Comparison of ENCODE assay signal across 8 cellular contexts in genomic region chr12:48182659-48183058, GRCh38. TPM values are rescaled to one million over a fixed set of nuclear protein-coding genes. Genes with fewer than 3 reads are reported as not detected.
DNase-seq lines count a peak whose midpoint lies in the region; ATAC-seq, FAIRE-seq and TF ChIP-seq lines count a peak whose summit lies in the region.

No MANE protein-coding gene starts in this region.

- TF ChIP-seq POLR2A in GM12878 (IDR thresholded peaks at IDR 0.05; ENCODE audit: low read depth, low read length): no peak

- POLR2A ChIA-PET in GM12878 (lab: Charles Lee): interaction anchor here (0.8 to 0.9 kb wide), 2 partner anchors 15 to 25 kb away, joined by 4 read pairs; partner anchors contain the start of gene ASB8

- H3K4me3 ChIP-seq in right atrium auricular region: peak overlapping the region; percentile 42 to 67
- peak overlapping the region; percentile 83 for H3K4me3 ChIP-seq in GM12878
- peak overlapping the region; percentile 56 for H3K4me3 ChIP-seq in mesodermal cell (ENCODE audit: extremely low read depth, insufficient read depth, low read length, poor library complexity, severe bottlenecking)
- peak overlapping the region; percentile 47 to 70 for H3K4me3 ChIP-seq in aorta (ENCODE audit: low read length in 2 of 2)
- no peak overlapping the region for H3K4me3 ChIP-seq in mucosa of descending colon

- peak overlapping the region; percentile 38 to 64 for H3K27ac ChIP-seq in right atrium auricular region
- H3K27ac ChIP-seq in GM12878 (ENCODE audit: control insufficient read depth, insufficient read depth): no peak overlapping the region
- peak overlapping the region; percentile 69 for H3K27ac ChIP-seq in mesodermal cell (ENCODE audit: low read depth, low read length, severe bottlenecking)
- no peak overlapping the region for H3K27ac ChIP-seq in aorta (ENCODE audit: low read depth in 1 of 2, low read length in 2 of 2)

- no peak for TF ChIP-seq RAD21 in GM12878 (IDR thresholded peaks at IDR 0.05; ENCODE audit: insufficient read depth, low read depth, low read length)

- H3K9ac ChIP-seq in GM12878 (ENCODE audit: control insufficient read depth, insufficient read depth, low read length): no peak overlapping the region

- H2AFZ ChIP-seq in GM12878 (ENCODE audit: control insufficient read depth, low read depth, low read length): peak overlapping the region; percentile 70

- RAD21 ChIA-PET in GM12878 (lab: Charles Lee; ENCODE audit: unreplicated experiment): no interaction called here

- H3K4me1 ChIP-seq in right atrium auricular region: peaks cover 0 to 25% of the 10 kb centered on the region in 2 donors
- peaks cover 5% of the 10 kb centered on the region for H3K4me1 ChIP-seq in GM12878 (ENCODE audit: control insufficient read depth, insufficient read depth, low read length)
- peaks cover 8% of the 10 kb centered on the region for H3K4me1 ChIP-seq in mesodermal cell (ENCODE audit: control insufficient read depth, insufficient read depth, low read length, poor library complexity, severe bottlenecking)
- H3K4me1 ChIP-seq in aorta (ENCODE audit: control insufficient read depth in 1 of 2, insufficient read depth in 2 of 2, low read length in 2 of 2): no peaks in the 10 kb centered on the region
- H3K4me1 ChIP-seq in mucosa of descending colon (ENCODE audit: low read depth): peaks cover 3% of the 10 kb centered on the region

- TF ChIP-seq EP300 in GM12878 (IDR thresholded peaks at IDR 0.05; ENCODE audit: borderline replicate concordance in 1 of 2, control insufficient read depth in 1 of 2, low read depth in 2 of 2, low read length in 2 of 2): no peak

- peak overlapping the region; percentile 89 for H3K4me2 ChIP-seq in GM12878 (ENCODE audit: control insufficient read depth, insufficient read depth)

- H4K20me1 ChIP-seq in GM12878 (ENCODE audit: control insufficient read depth, insufficient read depth): no peaks in the 10 kb centered on the region

- intact Hi-C loops in left cardiac atrium (cut with DNase I): loop anchor here in 1 of 2 donors (10.0 kb wide), 1 partner anchor 432 kb away; no protein-coding TSS in a partner anchor
- intact Hi-C loops in GM12878 (cut with micrococcal nuclease; ENCODE audit: unreplicated experiment): no loop called here
- intact Hi-C loops in aorta (cut with DNase I): no loop called here
- intact Hi-C loops in mucosa of descending colon (cut with DNase I, micrococcal nuclease): no loop called here

- H3K9me3 ChIP-seq in right atrium auricular region: no peaks in the 10 kb centered on the region
- H3K9me3 ChIP-seq in GM12878 (replicated peaks; ENCODE audit: control insufficient read depth, insufficient read depth, low read length): no peaks in the 10 kb centered on the region; the same call in 2 of the 3 replicates
- no peaks in the 10 kb centered on the region for H3K9me3 ChIP-seq in mesodermal cell (ENCODE audit: control insufficient read depth, low read length)
- H3K9me3 ChIP-seq in aorta (ENCODE audit: control insufficient read depth, low read length): no peaks in the 10 kb centered on the region
- H3K9me3 ChIP-seq in mucosa of descending colon: no peaks in the 10 kb centered on the region

- CTCF ChIA-PET in GM12878 (lab: Yijun Ruan, JAX): interaction anchor here (0.6 to 1.6 kb wide), 11 partner anchors 8 to 437 kb away, joined by 3 to 8 read pairs (median 3); partner anchors contain the start of gene ASB8

- peak; percentile 31 for FAIRE-seq in GM12878 (lab: Jason Lieb, UNC)

- BruUV-seq in GM12878 (replicated peaks; lab: Mats Ljungman, UMichigan): no TSS peak

- TF ChIP-seq CTCF in right atrium auricular region (IDR thresholded peaks at IDR 0.05) (no peak), GM12878 (IDR thresholded peaks at IDR 0.05 in 2 of 3, conservative IDR thresholded peaks at IDR 0.05 in 1 of 3; ENCODE audit: control insufficient read depth in 2 of 3, extremely low read depth in 1 of 3, insufficient read depth in 1 of 3, low read depth in 3 of 3, low read length in 3 of 3) (no peak), mucosa of descending colon (IDR thresholded peaks at IDR 0.05) (no peak)

- WGBS in GM12878 (ENCODE audit: insufficient coverage, insufficient replicate concordance, low lambda C conversion rate, missing lambda C conversion rate): under 1% methylated on average over 7 of the region's 7 CpGs
- 0% methylated on average over 2 of the region's 7 CpGs; no CpG with 5 or more reads in 1 of the 2 experiments for WGBS in mesodermal cell (ENCODE audit: insufficient coverage in 2 of 2), 2 experiments
- 1% methylated on average over 7 of the region's 7 CpGs for WGBS in aorta, 2 donors

- SMC1A ChIA-PET in GM12878 (lab: Charles Lee; ENCODE audit: uncharacterized antibody, unreplicated experiment): interaction anchor here (0.9 to 1.3 kb wide), 3 partner anchors 15 to 436 kb away, joined by 3 to 5 read pairs (median 4); partner anchors contain the start of gene PFKM

- no peaks in the 10 kb centered on the region for H3K36me3 ChIP-seq in right atrium auricular region
- no peaks in the 10 kb centered on the region for H3K36me3 ChIP-seq in GM12878 (ENCODE audit: control insufficient read depth in 2 of 2, insufficient read depth in 2 of 2, low read length in 1 of 2)
- H3K36me3 ChIP-seq in mesodermal cell (ENCODE audit: control insufficient read depth, insufficient read depth, low read length): no peaks in the 10 kb centered on the region
- no peaks in the 10 kb centered on the region for H3K36me3 ChIP-seq in aorta (ENCODE audit: control insufficient read depth in 1 of 2, insufficient read depth in 2 of 2, low read length in 1 of 2)
- H3K36me3 ChIP-seq in mucosa of descending colon (ENCODE audit: low read depth): no peaks in the 10 kb centered on the region

- H3K79me2 ChIP-seq in GM12878 (ENCODE audit: control insufficient read depth, insufficient read depth, low read length): no peaks in the 10 kb centered on the region

- no peak for DNase-seq in right atrium auricular region (ENCODE audit: low spot score)
- no peak for DNase-seq in left cardiac atrium
- no peak for DNase-seq in GM12878 (ENCODE audit: low read depth, low spot score)
- DNase-seq in aorta: no peak
- no peak for DNase-seq in mucosa of descending colon

- ATAC-seq in left cardiac atrium (no peak), GM12878 (no peak), aorta (ENCODE audit: low FRiP score) (no peak), HG03097 (IDR thresholded peaks at IDR 0.05; ENCODE audit: low FRiP score, unreplicated experiment) (no peak), mucosa of descending colon (no peak), HG02840 (IDR thresholded peaks at IDR 0.05; ENCODE audit: low FRiP score, unreplicated experiment) (no peak)

- in situ Hi-C loops in GM12878 (cut with MboI): no loop called here

- H3K27me3 ChIP-seq in right atrium auricular region: peaks cover 0 to 12% of the 10 kb centered on the region in 2 donors
- peaks cover 7 to 12% of the 10 kb centered on the region in 2 experiments for H3K27me3 ChIP-seq in GM12878 (replicated peaks in 1 of 2; ENCODE audit: control insufficient read depth in 2 of 2, insufficient read depth in 2 of 2, low read length in 1 of 2)
- H3K27me3 ChIP-seq in aorta (ENCODE audit: control insufficient read depth in 1 of 2, insufficient read depth in 2 of 2, low read length in 1 of 2): no peaks in the 10 kb centered on the region

RNA-seq across cellular contexts. Expression of gene CCDC184, which starts 0.8 kb away (rescaled TPM):
- total RNA-seq in right atrium auricular region (1 to 10 TPM in 1 of 2 donors, under 1 TPM in 1; 0.37 to 1.4 TPM), left cardiac atrium (1 to 10 TPM; 1.2 to 1.4 TPM), GM12878 (2014; rRNA removed) (not detected in 2 replicates), GM12878 (2014; rRNA removed; fragmentation: Illumina TruSeq; extraction: Trizol) (not detected in 2 replicates), GM12878 (2021) (not detected in 2 replicates), aorta (1 to 10 TPM; 1.1 to 2.2 TPM), mucosa of descending colon (1 to 10 TPM in 1 of 3 donors, under 1 TPM in 2; 0.20 to 2.4 (median 0.41) TPM)
- not detected in 2 replicates for total RNA-seq in GM12878 (2013; cell fraction: nucleolus; rRNA removed)
- polyA plus RNA-seq in GM12878 (2011; ENCODE audit: low read depth): not detected
- polyA plus RNA-seq in GM12878 (2011; rRNA removed) (not detected in 2 replicates), GM12878 (2014; fragmentation: Illumina TruSeq; extraction: Trizol) (not detected in 2 replicates), GM12878 (2014; fragmentation: Nextera tagmentation; extraction: Ambion mirVana) (not detected), GM12878 (2014; rRNA removed) (not detected in 2 replicates), GM12878 (2016; fragmentation: Nextera tagmentation; extraction: Ambion mirVana) (not detected), aorta (1 to 10 TPM in 1 of 2 donors, under 1 TPM in 1; 0.63 to 2.8 TPM)
- 0.01 TPM in 1 of 2 replicates, not detected in the other for polyA plus RNA-seq in GM12878 (2011; cell fraction: cytosol; rRNA removed)
- polyA plus RNA-seq in GM12878 (2011; cell fraction: nucleus; rRNA removed): not detected in 2 replicates
- polyA plus RNA-seq in GM12878 (2012): not detected in 2 replicates
- not detected in 2 replicates for polyA minus RNA-seq in GM12878 (2011; rRNA and poly(A)+ RNA removed)
- polyA minus RNA-seq in GM12878 (2011; cell fraction: cytosol; rRNA and poly(A)+ RNA removed): not detected in 2 replicates
- not detected in 2 replicates for polyA minus RNA-seq in GM12878 (2011; cell fraction: nucleus; rRNA and poly(A)+ RNA removed)
- 3.5 TPM for polyA plus RNA-seq in mesodermal cell (2013, experiment 1 of 2)
- polyA plus RNA-seq in mesodermal cell (2013, experiment 2 of 2): 4.5 TPM

RNA-seq across cellular contexts. Expression of gene OR10AD1, which starts 20.4 kb away (rescaled TPM):
- total RNA-seq in right atrium auricular region: not detected
- total RNA-seq in left cardiac atrium: not detected
- not detected in 2 replicates for total RNA-seq in GM12878 (2013; cell fraction: nucleolus; rRNA removed)
- total RNA-seq in GM12878 (2014; rRNA removed): not detected in 2 replicates
- not detected in 2 replicates for total RNA-seq in GM12878 (2014; rRNA removed; fragmentation: Illumina TruSeq; extraction: Trizol)
- not detected in 2 replicates for total RNA-seq in GM12878 (2021)
- not detected for polyA plus RNA-seq in GM12878 (2011; ENCODE audit: low read depth)
- not detected in 2 replicates for polyA plus RNA-seq in GM12878 (2011; rRNA removed)
- not detected in 2 replicates for polyA plus RNA-seq in GM12878 (2011; cell fraction: cytosol; rRNA removed)
- polyA plus RNA-seq in GM12878 (2011; cell fraction: nucleus; rRNA removed): not detected in 2 replicates
- 0.14 TPM in 1 of 2 replicates, not detected in the other for polyA plus RNA-seq in GM12878 (2012)
- not detected in 2 replicates for polyA plus RNA-seq in GM12878 (2014; fragmentation: Illumina TruSeq; extraction: Trizol)
- under 1 TPM in 1 of 2 experiments, not detected in 1; 0.04 TPM for polyA plus RNA-seq in GM12878 (2014; fragmentation: Nextera tagmentation; extraction: Ambion mirVana)
- not detected in 2 replicates for polyA plus RNA-seq in GM12878 (2014; rRNA removed)
- under 1 TPM in 1 of 2 experiments, not detected in 1; 0.12 TPM for polyA plus RNA-seq in GM12878 (2016; fragmentation: Nextera tagmentation; extraction: Ambion mirVana)
- not detected in 2 replicates for polyA minus RNA-seq in GM12878 (2011; rRNA and poly(A)+ RNA removed)
- polyA minus RNA-seq in GM12878 (2011; cell fraction: cytosol; rRNA and poly(A)+ RNA removed): not detected in 2 replicates
- not detected in 2 replicates for polyA minus RNA-seq in GM12878 (2011; cell fraction: nucleus; rRNA and poly(A)+ RNA removed)
- not detected for polyA plus RNA-seq in mesodermal cell (2013, experiment 1 of 2)
- polyA plus RNA-seq in mesodermal cell (2013, experiment 2 of 2): not detected
- not detected for total RNA-seq in aorta
- not detected for polyA plus RNA-seq in aorta
- total RNA-seq in mucosa of descending colon: not detected

RNA-seq across cellular contexts. Expression of gene ASB8, which starts 25.3 kb away (rescaled TPM):
- total RNA-seq in right atrium auricular region: 10 to 100 TPM; 35.7 to 68.6 TPM
- 10 to 100 TPM; 47.3 to 50.0 TPM for total RNA-seq in left cardiac atrium
- total RNA-seq in GM12878 (2013; cell fraction: nucleolus; rRNA removed): 40.2 and 42.5 TPM in 2 replicates
- total RNA-seq in GM12878 (2014; rRNA removed): 28.8 and 38.5 TPM in 2 replicates
- total RNA-seq in GM12878 (2014; rRNA removed; fragmentation: Illumina TruSeq; extraction: Trizol): 22.8 and 23.7 TPM in 2 replicates
- 28.7 and 29.3 TPM in 2 replicates for total RNA-seq in GM12878 (2021)
- polyA plus RNA-seq in GM12878 (2011; ENCODE audit: low read depth): 24.7 TPM
- 45.5 and 48.0 TPM in 2 replicates for polyA plus RNA-seq in GM12878 (2011; rRNA removed)
- 39.1 and 42.8 TPM in 2 replicates for polyA plus RNA-seq in GM12878 (2011; cell fraction: cytosol; rRNA removed)
- 15.0 and 16.0 TPM in 2 replicates for polyA plus RNA-seq in GM12878 (2011; cell fraction: nucleus; rRNA removed)
- 24.1 and 25.9 TPM in 2 replicates for polyA plus RNA-seq in GM12878 (2012)
- 28.1 and 29.2 TPM in 2 replicates for polyA plus RNA-seq in GM12878 (2014; fragmentation: Illumina TruSeq; extraction: Trizol)
- 10 to 100 TPM; 28.3 to 30.3 TPM for polyA plus RNA-seq in GM12878 (2014; fragmentation: Nextera tagmentation; extraction: Ambion mirVana)
- 21.2 and 25.1 TPM in 2 replicates for polyA plus RNA-seq in GM12878 (2014; rRNA removed)
- 10 to 100 TPM; 30.2 to 32.4 TPM for polyA plus RNA-seq in GM12878 (2016; fragmentation: Nextera tagmentation; extraction: Ambion mirVana)
- polyA minus RNA-seq in GM12878 (2011; rRNA and poly(A)+ RNA removed): 31.9 and 38.9 TPM in 2 replicates
- 16.3 and 22.4 TPM in 2 replicates for polyA minus RNA-seq in GM12878 (2011; cell fraction: cytosol; rRNA and poly(A)+ RNA removed)
- 14.0 and 21.0 TPM in 2 replicates for polyA minus RNA-seq in GM12878 (2011; cell fraction: nucleus; rRNA and poly(A)+ RNA removed)
- polyA plus RNA-seq in mesodermal cell (2013, experiment 1 of 2): 15.1 TPM
- 13.2 TPM for polyA plus RNA-seq in mesodermal cell (2013, experiment 2 of 2)
- 10 to 100 TPM; 32.8 to 34.2 TPM for total RNA-seq in aorta
- polyA plus RNA-seq in aorta: 10 to 100 TPM; 20.7 to 25.6 TPM
- total RNA-seq in mucosa of descending colon: 10 to 100 TPM; 41.1 to 46.6 (median 41.3) TPM

Comparison
In these comparisons a context has a peak if more than half of its experiments do, and no peak if none do; other contexts are left out.
1. H3K27ac ChIP-seq: peak in right atrium auricular region (2 of 2) and mesodermal cell (single experiment); none in GM12878 (single experiment) and aorta (0 of 2).